In the genomic region with DNA sequence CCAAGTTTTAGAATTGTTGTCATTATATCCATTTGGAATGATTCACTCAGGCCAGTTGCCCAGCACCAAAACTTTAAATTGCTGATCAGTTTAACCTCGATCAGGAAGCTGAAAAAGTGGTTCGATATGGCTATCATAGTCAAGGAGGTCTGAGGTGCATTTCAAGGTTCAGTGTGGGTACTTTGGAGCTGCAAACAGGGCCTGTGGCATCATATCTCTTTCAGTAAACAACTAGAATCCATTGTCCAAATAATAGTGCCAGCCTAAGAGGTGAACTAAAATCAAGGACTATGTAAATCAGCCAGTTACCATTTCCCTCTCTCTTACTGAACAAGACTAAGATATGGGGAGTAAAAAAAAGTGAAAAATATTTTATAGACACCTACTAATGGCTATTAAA, we compare ENCODE assay signal across 8 cellular contexts. TPM values are rescaled to one million over a fixed set of nuclear protein-coding genes. Genes with fewer than 3 reads are reported as not detected.
"Had no signal": no experiment of that assay in that cellular context is flagged by ENCODE, and none has a peak within 500 bp of the region (broad histone marks: within the 10 kb centered on the region; RNA-seq: fewer than 3 reads in every experiment).

No MANE protein-coding gene starts in this region.

- DNase-seq: GDM1, GF-D8 had no signal

- FAIRE-seq: G401.6, GM12878, GM12891, GM18507, GM19239 had no signal

- ATAC-seq: GM12878 had no signal

- H3K4me3 ChIP-seq: GM12878 had no signal

RNA-seq across cellular contexts. Expression of gene TMEM47, which starts 14.2 kb away (rescaled TPM):
- total RNA-seq: G401 had no signal
